1 cellular context compared by ENCODE assay signal in genomic region chr15:65423977-65424679, GRCh38.
TF ChIP-seq lines count a peak whose summit lies in the region.

No MANE protein-coding gene starts in this region.

TF ChIP-seq in endothelial cell of umbilical vein, 7 proteins besides CTCF, POLR2A, EP300 and RAD21:
- TF ChIP-seq MAX (IDR thresholded peaks at IDR 0.05; ENCODE audit: insufficient read depth, insufficient read length) (no peak), GATA2 (IDR thresholded peaks at IDR 0.05; ENCODE audit: insufficient read depth, insufficient read length, low read depth, low read length) (no peak), JUN (IDR thresholded peaks at IDR 0.05; ENCODE audit: borderline replicate concordance, insufficient read depth, insufficient read length, low read depth) (no peak)
